23 cellular contexts compared by ENCODE assay signal in genomic region chr2:120354935-120355845, GRCh38. TPM values are rescaled to one million over a fixed set of nuclear protein-coding genes. Genes with fewer than 3 reads are reported as not detected.
A peak's percentile ranks its signal among the peaks of the same experiment; 100 is the strongest.
DNase-seq lines count a peak whose midpoint lies in the region; ATAC-seq, FAIRE-seq and TF ChIP-seq lines count a peak whose summit lies in the region.
"Had no signal": no experiment of that assay in that cellular context is flagged by ENCODE, and none has a peak within 500 bp of the region (broad histone marks: within the 10 kb centered on the region; RNA-seq: fewer than 3 reads in every experiment).

No MANE protein-coding gene starts in this region.

- DNase-seq in HepG2 (ENCODE audit: low spot score) (no peak), right lobe of liver (no peak), endothelial cell (ENCODE audit: low spot score) (no peak), osteoblast (ENCODE audit: insufficient read length, low spot score, missing footprints) (peak; percentile 43)
- DNase-seq in activated naive CD4-positive, alpha-beta T cell treated with anti-CD3 and anti-CD28 coated beads for 36 hours, result no peak
- DNase-seq: 8988T; ACHN; AML-193; BE2C; Caco-2; CD4-positive, CD25-positive, alpha-beta regulatory T cell; CD8-positive, alpha-beta T cell; DMS153; DND-41; GOT3; HFFc6 had no signal

- H2AFZ ChIP-seq in HepG2 (ENCODE audit: low read length) (no peak overlapping the region), osteoblast (ENCODE audit: low read length) (no peak overlapping the region)

- TF ChIP-seq CTCF in HepG2 (CRISPR knock-in tag; IDR thresholded peaks at IDR 0.05) (no peak), right lobe of liver (IDR thresholded peaks at IDR 0.05) (no peak), endothelial cell (IDR thresholded peaks at IDR 0.05; ENCODE audit: unreplicated experiment) (no peak), osteoblast (IDR thresholded peaks at IDR 0.05; ENCODE audit: extremely low read depth, low read depth, low read length) (no peak)

- intact Hi-C loops in HepG2 (cut with micrococcal nuclease; ENCODE audit: unreplicated experiment), result no loop called here
- intact Hi-C loops in right lobe of liver (cut with DNase I), result loop anchor here in 1 of 2 donors (10.0 kb wide), 1 partner anchor 80 kb away; no protein-coding TSS in a partner anchor
- intact Hi-C loops in activated naive CD4-positive, alpha-beta T cell treated with anti-CD3 and anti-CD28 coated beads for 36 hours (cut with micrococcal nuclease), result no loop called here

- TF ChIP-seq EP300 in HepG2 (IDR thresholded peaks at IDR 0.05; ENCODE audit: low read depth in 2 of 2, low read length in 2 of 2) (no peak), HepG2 (CRISPR knock-in tag; IDR thresholded peaks at IDR 0.05; ENCODE audit: borderline replicate concordance) (no peak)

- no peak overlapping the region for H3K27ac Mint-ChIP-seq in endothelial cell (ENCODE audit: unreplicated experiment)
- H3K27ac Mint-ChIP-seq in activated naive CD4-positive, alpha-beta T cell treated with anti-CD3 and anti-CD28 coated beads for 36 hours, result no peak overlapping the region
- H3K27ac Mint-ChIP-seq: CD8-positive, alpha-beta T cell; HFFc6 had no signal

- in situ Hi-C loops in HepG2 (cut with HindIII; ENCODE audit: extremely low pct_ligation_motif_present, low pct_unique_long_range_greater_than_20kb), result no loop called here

- no peak overlapping the region for H3K4me3 ChIP-seq in HepG2 (replicated peaks in 1 of 3; ENCODE audit: insufficient read depth in 1 of 3, low read depth in 2 of 3, low read length in 3 of 3)
- H3K4me3 ChIP-seq in right lobe of liver, result no peak overlapping the region
- no peak overlapping the region for H3K4me3 ChIP-seq in osteoblast (ENCODE audit: insufficient read depth, low read length)
- H3K4me3 ChIP-seq: A549, HAP-1 had no signal

- ATAC-seq in HepG2 (no peak), right lobe of liver (no peak), GM18873 (IDR thresholded peaks at IDR 0.05; ENCODE audit: low FRiP score, unreplicated experiment) (no peak)
- ATAC-seq: A549; CD8-positive, alpha-beta T cell had no signal

- H3K4me2 ChIP-seq in HepG2 (ENCODE audit: low read depth, low read length) (no peak overlapping the region), osteoblast (ENCODE audit: insufficient read depth, low read length) (no peak overlapping the region)
- H3K4me2 ChIP-seq: A549 had no signal

- FAIRE-seq in HepG2 (lab: Jason Lieb, UNC), result no peak
- FAIRE-seq: A549, G401.6, GM12892, H54 had no signal

- 23% methylated on average over 9 of the region's 15 CpGs for WGBS in HepG2 (ENCODE audit: low lambda C conversion rate)
- 48% methylated on average over 3 of the region's 15 CpGs for WGBS in right lobe of liver (ENCODE audit: insufficient coverage, low coverage, low lambda C conversion rate, missing lambda C conversion rate)

- H3K27ac ChIP-seq in HepG2 (ENCODE audit: extremely low read length, insufficient read depth, low read length), result no peak overlapping the region
- no peak overlapping the region for H3K27ac ChIP-seq in right lobe of liver
- H3K27ac ChIP-seq in osteoblast (ENCODE audit: low read depth, low read length), result no peak overlapping the region
- H3K27ac ChIP-seq: C4-2B had no signal

- no peaks in the 10 kb centered on the region for H3K4me1 Mint-ChIP-seq in endothelial cell (ENCODE audit: unreplicated experiment)
- H3K4me1 Mint-ChIP-seq in activated naive CD4-positive, alpha-beta T cell treated with anti-CD3 and anti-CD28 coated beads for 36 hours (ENCODE audit: low read depth), result no peaks in the 10 kb centered on the region
- H3K4me1 Mint-ChIP-seq: CD4-positive, CD25-positive, alpha-beta regulatory T cell had no signal

- BruUV-seq in HepG2 (replicated peaks; lab: Mats Ljungman, UMichigan), result no TSS peak

- no peaks in the 10 kb centered on the region for H4K20me1 ChIP-seq in HepG2 (ENCODE audit: insufficient read depth, low read length)
- H4K20me1 ChIP-seq in osteoblast (ENCODE audit: insufficient read depth, low read length), result no peaks in the 10 kb centered on the region

- H3K4me1 ChIP-seq in HepG2 (ENCODE audit: insufficient read depth, low read length) (no peaks in the 10 kb centered on the region), right lobe of liver (no peaks in the 10 kb centered on the region), osteoblast (ENCODE audit: insufficient read depth, low read length) (no peaks in the 10 kb centered on the region)
- H3K4me1 ChIP-seq: BE2C, Caco-2, HAP-1 had no signal

- TF ChIP-seq POLR2A in HepG2 (IDR thresholded peaks at IDR 0.05; ENCODE audit: insufficient read depth in 1 of 2, low read depth in 2 of 2, low read length in 2 of 2), result no peak
- TF ChIP-seq POLR2A in right lobe of liver (IDR thresholded peaks at IDR 0.05), result no peak

- H3K27me3 Mint-ChIP-seq in endothelial cell (ENCODE audit: unreplicated experiment), result peaks cover 12% of the 10 kb centered on the region
- peaks cover 6% of the 10 kb centered on the region for H3K27me3 Mint-ChIP-seq in activated naive CD4-positive, alpha-beta T cell treated with anti-CD3 and anti-CD28 coated beads for 36 hours (ENCODE audit: low read depth)

- H3K36me3 ChIP-seq in HepG2 (replicated peaks in 1 of 2; ENCODE audit: control insufficient read depth in 1 of 2, insufficient read depth in 2 of 2, low read length in 2 of 2), result no peaks in the 10 kb centered on the region
- no peaks in the 10 kb centered on the region for H3K36me3 ChIP-seq in right lobe of liver
- H3K36me3 ChIP-seq in osteoblast (ENCODE audit: insufficient read depth, low read length), result no peaks in the 10 kb centered on the region
- H3K36me3 ChIP-seq: BE2C, HAP-1 had no signal

- H3K9me3 Mint-ChIP-seq in endothelial cell (ENCODE audit: unreplicated experiment), result no peaks in the 10 kb centered on the region
- H3K9me3 Mint-ChIP-seq in activated naive CD4-positive, alpha-beta T cell treated with anti-CD3 and anti-CD28 coated beads for 36 hours, result no peaks in the 10 kb centered on the region
- H3K9me3 Mint-ChIP-seq: CD4-positive, CD25-positive, alpha-beta regulatory T cell; CD8-positive, alpha-beta T cell; HFFc6 had no signal

- POLR2A ChIA-PET in HepG2 (lab: Yijun Ruan, JAX), result no interaction called here

- H3K9me3 ChIP-seq in HepG2 (ENCODE audit: low read length) (no peaks in the 10 kb centered on the region), right lobe of liver (no peaks in the 10 kb centered on the region), osteoblast (ENCODE audit: low read depth, low read length) (no peaks in the 10 kb centered on the region)
- H3K9me3 ChIP-seq: A549, BE2C, Caco-2, HAP-1 had no signal

- H3K4me3 Mint-ChIP-seq in endothelial cell (ENCODE audit: unreplicated experiment), result peak overlapping the region; percentile 19
- no peak overlapping the region for H3K4me3 Mint-ChIP-seq in activated naive CD4-positive, alpha-beta T cell treated with anti-CD3 and anti-CD28 coated beads for 36 hours
- H3K4me3 Mint-ChIP-seq: CD4-positive, CD25-positive, alpha-beta regulatory T cell; CD8-positive, alpha-beta T cell; HFFc6 had no signal

- H3K36me3 Mint-ChIP-seq in endothelial cell (ENCODE audit: low read depth, unreplicated experiment), result no peaks in the 10 kb centered on the region
- H3K36me3 Mint-ChIP-seq in activated naive CD4-positive, alpha-beta T cell treated with anti-CD3 and anti-CD28 coated beads for 36 hours (ENCODE audit: low read depth), result no peaks in the 10 kb centered on the region
- H3K36me3 Mint-ChIP-seq: CD4-positive, CD25-positive, alpha-beta regulatory T cell; CD8-positive, alpha-beta T cell had no signal

- H3K27me3 ChIP-seq in HepG2 (ENCODE audit: control insufficient read depth in 1 of 2, insufficient read depth in 2 of 2, low read length in 2 of 2) (peaks cover 25 to 88% of the 10 kb centered on the region in 2 experiments), right lobe of liver (no peaks in the 10 kb centered on the region), osteoblast (ENCODE audit: insufficient read depth, low read length) (peaks cover 3% of the 10 kb centered on the region)
- H3K27me3 ChIP-seq: BE2C had no signal

- CTCF ChIA-PET in HepG2 (lab: Yijun Ruan, JAX; ENCODE audit: low intra/inter-chr PET ratio, low total read pairs), result no interaction called here
- CTCF ChIA-PET in activated naive CD4-positive, alpha-beta T cell treated with anti-CD3 and anti-CD28 coated beads for 36 hours (lab: Charles Lee), result interaction anchor here (0.9 kb wide), 1 partner anchor 41 kb away, joined by 3 read pairs; no protein-coding TSS in a partner anchor

- TF ChIP-seq RAD21 in HepG2 (CRISPR knock-in tag; IDR thresholded peaks at IDR 0.05), result no peak

- no peak overlapping the region for H3K9ac ChIP-seq in HepG2 (ENCODE audit: insufficient read depth, low read depth, low read length)

- H3K79me2 ChIP-seq in HepG2 (ENCODE audit: insufficient read depth, low read length), result no peaks in the 10 kb centered on the region
- H3K79me2 ChIP-seq in osteoblast (ENCODE audit: insufficient read depth, low read length), result no peaks in the 10 kb centered on the region

RNA-seq across cellular contexts. Expression of gene INHBB, which starts 9.3 kb away (rescaled TPM):
- total RNA-seq in HepG2 (2016; rRNA removed; fragmentation: Illumina TruSeq; extraction: Trizol), result 0.17 and 0.20 TPM in 2 replicates
- not detected in 2 replicates for total RNA-seq in HepG2 (2016; cell fraction: cytosol; rRNA removed; fragmentation: Illumina TruSeq; extraction: Trizol; ENCODE audit: low read depth)
- total RNA-seq in HepG2 (2016; cell fraction: insoluble cytoplasmic fraction; rRNA removed; fragmentation: Illumina TruSeq; extraction: Trizol), result 0.09 and 0.19 TPM in 2 replicates
- 0.09 and 0.10 TPM in 2 replicates for total RNA-seq in HepG2 (2016; cell fraction: membrane; rRNA removed; fragmentation: Illumina TruSeq; extraction: Trizol)
- total RNA-seq in HepG2 (2016; cell fraction: nucleus; rRNA removed; fragmentation: Illumina TruSeq; extraction: Trizol), result 0.40 and 0.47 TPM in 2 replicates
- polyA plus RNA-seq in HepG2 (2011; rRNA removed), result 1.7 and 2.4 TPM in 2 replicates
- 2.2 and 2.3 TPM in 2 replicates for polyA plus RNA-seq in HepG2 (2011; cell fraction: cytosol; rRNA removed)
- 2.0 and 2.4 TPM in 2 replicates for polyA plus RNA-seq in HepG2 (2011; cell fraction: nucleus; rRNA removed)
- 0.34 and 0.88 TPM in 2 replicates for polyA plus RNA-seq in HepG2 (2012)
- polyA plus RNA-seq in HepG2 (2016; cell fraction: cytosol; fragmentation: Illumina TruSeq; extraction: Trizol; ENCODE audit: low read depth), result 0.05 TPM in 1 of 2 replicates, not detected in the other
- 0.10 and 0.17 TPM in 2 replicates for polyA plus RNA-seq in HepG2 (2016; cell fraction: insoluble cytoplasmic fraction; fragmentation: Illumina TruSeq; extraction: Trizol; ENCODE audit: low read depth)
- polyA plus RNA-seq in HepG2 (2016; cell fraction: membrane; fragmentation: Illumina TruSeq; extraction: Trizol; ENCODE audit: low read depth), result 0.06 TPM in 2 replicates
- 0.37 and 0.68 TPM in 2 replicates for polyA plus RNA-seq in HepG2 (2016; cell fraction: nucleus; fragmentation: Illumina TruSeq; extraction: Trizol; ENCODE audit: insufficient read depth, low read depth)
- 4.0 TPM in 1 of 2 replicates, not detected in the other for polyA minus RNA-seq in HepG2 (2011; rRNA and poly(A)+ RNA removed; ENCODE audit: low replicate concordance)
- polyA minus RNA-seq in HepG2 (2011; cell fraction: cytosol; rRNA and poly(A)+ RNA removed), result 2.7 TPM in 2 replicates
- polyA minus RNA-seq in HepG2 (2011; cell fraction: nucleus; rRNA and poly(A)+ RNA removed), result 0.90 and 1.1 TPM in 2 replicates
- total RNA-seq in right lobe of liver, result 10 to 100 TPM in 3 of 6 experiments, 1 to 10 TPM in 2, under 1 TPM in 1; 0.37 to 15.9 (median 9.6) TPM
- total RNA-seq in endothelial cell (ENCODE audit: unreplicated experiment), result 4.7 TPM
- under 0.01 and 0.29 TPM in 2 replicates for total RNA-seq in osteoblast
- total RNA-seq in activated naive CD4-positive, alpha-beta T cell treated with anti-CD3 and anti-CD28 coated beads for 36 hours, result not detected
- total RNA-seq: CD4-positive, CD25-positive, alpha-beta regulatory T cell; CD8-positive, alpha-beta T cell had no signal
- polyA plus RNA-seq: CD4-positive, CD25-positive, alpha-beta regulatory T cell had no signal
